Comparison of ENCODE assay signal across 12 cellular contexts in the genomic region with DNA sequence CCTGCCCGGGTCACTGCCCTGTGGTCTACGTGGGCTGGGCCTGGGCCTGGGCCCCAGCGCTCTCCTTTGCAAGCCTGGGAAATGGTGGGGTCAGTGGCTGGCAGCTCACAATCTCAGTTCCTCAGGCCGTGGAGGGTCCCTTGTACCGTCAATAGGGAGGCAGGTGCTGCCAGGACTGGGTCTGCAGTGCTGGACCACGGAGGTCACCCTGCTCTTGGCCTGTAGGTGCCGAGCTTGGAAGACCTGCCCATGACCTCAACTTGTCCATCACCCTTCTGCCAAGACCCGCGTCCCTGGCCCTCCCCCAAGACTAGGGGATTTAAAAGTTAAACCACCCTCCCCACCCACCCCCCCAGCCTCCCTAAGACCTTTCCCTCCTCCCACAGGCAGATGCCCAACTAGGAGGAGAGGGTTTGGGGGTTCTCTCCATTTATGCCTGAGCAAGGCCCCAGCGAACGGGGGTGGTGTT. TPM values are rescaled to one million over a fixed set of nuclear protein-coding genes. Genes with fewer than 3 reads are reported as not detected.
DNase-seq lines count a peak whose midpoint lies in the region; ATAC-seq and TF ChIP-seq lines count a peak whose summit lies in the region.
"Had no signal": no experiment of that assay in that cellular context is flagged by ENCODE, and none has a peak within 500 bp of the region (broad histone marks: within the 10 kb centered on the region; RNA-seq: fewer than 3 reads in every experiment).

No MANE protein-coding gene starts in this region.

- H3K27ac Mint-ChIP-seq in neural crest cell (ENCODE audit: unreplicated experiment), result no peak overlapping the region

- WGBS in esophagus muscularis mucosa, result 50% methylated on average over 2 of the region's 11 CpGs

- peaks cover 39% of the 10 kb centered on the region for H3K36me3 ChIP-seq in SJCRH30
- H3K36me3 ChIP-seq in esophagus muscularis mucosa, result peaks cover 8 to 40% (median 27%) of the 10 kb centered on the region in 4 donors

- peaks cover 39% of the 10 kb centered on the region for H3K4me1 Mint-ChIP-seq in neural crest cell

- H3K9me3 Mint-ChIP-seq in neural crest cell, result no peaks in the 10 kb centered on the region

- CTCF ChIA-PET in AG04449 (lab: Yijun Ruan, JAX), result interaction anchor here (0.6 to 8.8 kb wide), 9 partner anchors 8 to 681 kb away, joined by 3 to 55 read pairs (median 3); no protein-coding TSS in a partner anchor

- H3K9me3 ChIP-seq in SJCRH30 (replicated peaks) (no peaks in the 10 kb centered on the region), esophagus muscularis mucosa (no peaks in the 10 kb centered on the region)

- TF ChIP-seq CTCF in AG04449 (IDR thresholded peaks at IDR 0.05; ENCODE audit: insufficient read depth, low read length, missing control alignments) (no peak), esophagus muscularis mucosa (IDR thresholded peaks at IDR 0.05) (no peak), neural crest cell (conservative IDR thresholded peaks at IDR 0.05) (no peak), foreskin keratinocyte (conservative IDR thresholded peaks at IDR 0.05) (no peak)

- H3K27me3 ChIP-seq in SJCRH30 (no peaks in the 10 kb centered on the region), esophagus muscularis mucosa (peaks cover 5 to 95% (median 27%) of the 10 kb centered on the region in 4 donors), foreskin keratinocyte (peaks cover 94% of the 10 kb centered on the region)

- H3K4me3 ChIP-seq in AG04449 (ENCODE audit: low read depth, low read length), result peak overlapping the region; percentile 76
- peak overlapping the region; percentile 91 for H3K4me3 ChIP-seq in SJCRH30
- H3K4me3 ChIP-seq in esophagus muscularis mucosa, result peak overlapping the region; percentile 66 to 78 (median 72)

- intact Hi-C loops in esophagus muscularis mucosa (cut with DNase I), result no loop called here

- H3K27ac ChIP-seq in SJCRH30, result peak overlapping the region; percentile 73; the same call in 1 of the 2 replicates
- peak overlapping the region; percentile 88 to 96 (median 90) for H3K27ac ChIP-seq in esophagus muscularis mucosa (replicated peaks in 1 of 4)
- no peak overlapping the region for H3K27ac ChIP-seq in foreskin keratinocyte
- H3K27ac ChIP-seq: KMS-11 had no signal

- DNase-seq in AG04449 (ENCODE audit: low read depth, low spot score), result no peak
- DNase-seq in SJCRH30, result no peak
- DNase-seq in esophagus muscularis mucosa (ENCODE audit: extremely low spot score), result no peak
- no peak for DNase-seq in neural crest cell (ENCODE audit: low read depth, low spot score)
- no peak for DNase-seq in ACHN
- no peak for DNase-seq in foreskin keratinocyte
- no peak for DNase-seq in activated naive CD4-positive, alpha-beta T cell (lab: John Stamatoyannopoulos, UW)
- no peak for DNase-seq in SIG-M5 (lab: John Stamatoyannopoulos, UW)
- DNase-seq: mesendoderm, NCI-H226, T-helper 2 cell had no signal

- ATAC-seq in foreskin keratinocyte, result no peak

- no peak for TF ChIP-seq POLR2A in esophagus muscularis mucosa (IDR thresholded peaks at IDR 0.05; ENCODE audit: low read depth)

- H3K27me3 Mint-ChIP-seq in neural crest cell (ENCODE audit: low read depth), result peaks cover 83% of the 10 kb centered on the region

- no peak for TF ChIP-seq EP300 in esophagus muscularis mucosa (IDR thresholded peaks at IDR 0.05)

- H3K4me3 Mint-ChIP-seq in neural crest cell, result peak overlapping the region; percentile 88

- peaks cover 5% of the 10 kb centered on the region; the same call in 1 of the 2 replicates for H3K4me1 ChIP-seq in SJCRH30
- peaks cover 48 to 95% (median 91%) of the 10 kb centered on the region in 4 donors for H3K4me1 ChIP-seq in esophagus muscularis mucosa
- no peaks in the 10 kb centered on the region for H3K4me1 ChIP-seq in foreskin keratinocyte

- POLR2A ChIA-PET in AG04449 (lab: Yijun Ruan, JAX), result interaction anchor here (1.5 kb wide), 1 partner anchor 10 kb away, joined by 6 read pairs; no protein-coding TSS in a partner anchor

- in situ Hi-C loops in ACHN (cut with HindIII; ENCODE audit: low pct_ligation_motif_present, low pct_unique_long_range_greater_than_20kb, low sequenced_read_pairs), result no loop called here

- peaks cover 17% of the 10 kb centered on the region for H3K36me3 Mint-ChIP-seq in neural crest cell (ENCODE audit: low read depth)

RNA-seq across cellular contexts. Expression of gene TBX2, which starts 2.5 kb away (rescaled TPM):
- 42.3 and 42.7 TPM in 2 replicates for total RNA-seq in SJCRH30 (2014; rRNA removed; shearing (Covaris generic))
- 10 to 100 TPM; 17.9 to 42.6 (median 31.3) TPM for total RNA-seq in esophagus muscularis mucosa
- total RNA-seq in neural crest cell, result 16.1 and 18.7 TPM in 2 replicates
- total RNA-seq in foreskin keratinocyte, result not detected in 2 replicates
- polyA plus RNA-seq in foreskin keratinocyte, result not detected in 2 replicates

RNA-seq across cellular contexts. Expression of gene TBX4, which starts 50.1 kb away (rescaled TPM):
- 0.35 and 0.42 TPM in 2 replicates for total RNA-seq in SJCRH30 (2014; rRNA removed; shearing (Covaris generic))
- total RNA-seq in esophagus muscularis mucosa (not detected), neural crest cell (not detected in 2 replicates), foreskin keratinocyte (0.07 TPM in 1 of 2 replicates, not detected in the other)
- polyA plus RNA-seq in foreskin keratinocyte, result 0.01 TPM in 1 of 2 replicates, not detected in the other

Comparison
In these comparisons a context has a peak if more than half of its experiments do, and no peak if none do; other contexts are left out.
1. RNA of gene TBX2, which starts 2.5 kb away (total RNA-seq): 42.3 to 42.7 TPM in SJCRH30, 17.9 to 42.6 TPM in esophagus muscularis mucosa and 16.1 to 18.7 TPM in neural crest cell; not detected in foreskin keratinocyte; every median in the first group is over 10 times any median in the second.
2. Peak in every context shown above with its lines, with median percentiles within 50 percentile points of each other: H3K4me3 ChIP-seq.